21 cellular contexts compared by ENCODE assay signal in genomic region chr4:147836807-147837206, GRCh38.
DNase-seq lines count a peak whose midpoint lies in the region; ATAC-seq and TF ChIP-seq lines count a peak whose summit lies in the region.
"Had no signal": no experiment of that assay in that cellular context is flagged by ENCODE, and none has a peak within 500 bp of the region (broad histone marks: within the 10 kb centered on the region; RNA-seq: fewer than 3 reads in every experiment).

No MANE protein-coding gene starts in this region.

- peak overlapping the region; percentile 6 for H3K9ac ChIP-seq in muscle layer of colon (ENCODE audit: low read length)

- intact Hi-C loops in heart right ventricle (cut with DNase I), result loop anchor here in 3 of 10 donors (5.0 to 10.0 kb wide), 3 partner anchors 62 to 105 kb away; partner anchors contain the start of gene ARHGAP10 (in 3 of the 3)
- intact Hi-C loops in Right ventricle myocardium superior (cut with DNase I), result no loop called here
- intact Hi-C loops in transverse colon (cut with DNase I; ENCODE audit: low total_unique reads), result no loop called here

- DNase-seq in heart right ventricle (no peak), Right ventricle myocardium superior (no peak), T-helper 17 cell (no peak), transverse colon (no peak), retina (no peak), OCI-M1 (lab: John Stamatoyannopoulos, UW) (no peak), SJCRH30 (no peak)
- DNase-seq: activated CD4-positive, alpha-beta T cell treated with anti-CD3 and anti-CD28 coated beads, Interleukin-2, amount 10 ng/mL, durations not matched to agents 7 days and 5 days; activated T-cell treated with anti-CD3 and anti-CD28 coated beads, Interleukin-2, amount 50 U/mL, for 1 hour; CD8-positive, alpha-beta memory T cell; effector CD8-positive, alpha-beta T cell; Karpas-422; lower lobe of right lung; NCI-H1417 treated with DMSO at 0.1 percent for 48 hours; NCI-H226; SIG-M5; T1000 had no signal

- H3K27me3 Mint-ChIP-seq in T-helper 17 cell, result no peaks in the 10 kb centered on the region
- H3K27me3 Mint-ChIP-seq: activated naive CD8-positive, alpha-beta T cell; CD8-positive, alpha-beta memory T cell had no signal

- TF ChIP-seq CTCF in heart right ventricle (IDR thresholded peaks at IDR 0.05), result no peak
- TF ChIP-seq CTCF in transverse colon (IDR thresholded peaks at IDR 0.05), result no peak

- H3K27ac Mint-ChIP-seq in T-helper 17 cell, result peak overlapping the region; percentile 41
- H3K27ac Mint-ChIP-seq: activated CD4-positive, alpha-beta T cell treated with anti-CD3 and anti-CD28 coated beads, Interleukin-2, amount 10 ng/mL, durations not matched to agents 7 days and 5 days; activated naive CD8-positive, alpha-beta T cell had no signal

- H3K4me1 ChIP-seq in heart right ventricle (peaks cover under 1 to 67% (median 43%) of the 10 kb centered on the region in 9 donors), muscle layer of colon (ENCODE audit: insufficient read depth, low read length) (peaks cover 56% of the 10 kb centered on the region), transverse colon (peaks cover 3 to 25% (median 7%) of the 10 kb centered on the region in 4 donors), SJCRH30 (peaks cover 7% of the 10 kb centered on the region)

- H3K27ac ChIP-seq in heart right ventricle (peak overlapping the region in 6 of 10 donors; percentile 37 to 69 (median 49)), muscle layer of colon (ENCODE audit: low read depth, low read length) (peak overlapping the region; percentile 62), transverse colon (peak overlapping the region; percentile 51 to 72 (median 62)), SJCRH30 (no peak overlapping the region)
- H3K27ac ChIP-seq: cardiac muscle cell, lower lobe of right lung had no signal

- H3K27me3 ChIP-seq in heart right ventricle, result no peaks in the 10 kb centered on the region
- H3K27me3 ChIP-seq in muscle layer of colon (ENCODE audit: control insufficient read depth in 1 of 2, insufficient read depth in 2 of 2, low read length in 2 of 2), result no peaks in the 10 kb centered on the region
- H3K27me3 ChIP-seq in transverse colon, result no peaks in the 10 kb centered on the region
- no peaks in the 10 kb centered on the region for H3K27me3 ChIP-seq in SJCRH30
- H3K27me3 ChIP-seq: cardiac muscle cell had no signal

- peaks cover 2% of the 10 kb centered on the region for H3K36me3 Mint-ChIP-seq in T-helper 17 cell (ENCODE audit: low read depth)

- in situ Hi-C loops in transverse colon (cut with MboI; ENCODE audit: low pct_ligation_motif_present in 1 of 4, low pct_unique_long_range_greater_than_20kb in 1 of 4, low sequenced_read_pairs in 3 of 4), result no loop called here

- no peak for ATAC-seq in heart right ventricle
- no peak for ATAC-seq in Right ventricle myocardium superior (ENCODE audit: poor library complexity)
- ATAC-seq in T-helper 17 cell, result no peak

- H3K4me3 ChIP-seq in heart right ventricle, result no peak overlapping the region
- H3K4me3 ChIP-seq in muscle layer of colon (ENCODE audit: low read depth in 1 of 2, low read length in 2 of 2), result no peak overlapping the region
- no peak overlapping the region for H3K4me3 ChIP-seq in transverse colon
- no peak overlapping the region for H3K4me3 ChIP-seq in SJCRH30
- H3K4me3 ChIP-seq: cardiac muscle cell, lower lobe of right lung had no signal

- peaks cover 5% of the 10 kb centered on the region for H3K4me1 Mint-ChIP-seq in T-helper 17 cell

- H3K9me3 ChIP-seq in heart right ventricle (no peaks in the 10 kb centered on the region), T-helper 17 cell (ENCODE audit: control insufficient read depth, low read length, poor library complexity, severe bottlenecking) (no peaks in the 10 kb centered on the region), muscle layer of colon (ENCODE audit: low read length) (no peaks in the 10 kb centered on the region), transverse colon (no peaks in the 10 kb centered on the region), SJCRH30 (replicated peaks) (no peaks in the 10 kb centered on the region)
- H3K9me3 ChIP-seq: lower lobe of right lung had no signal

- WGBS in heart right ventricle, 2 donors, result 77 to 80% methylated on average over 6 of the region's 6 CpGs
- WGBS in transverse colon (ENCODE audit: low coverage in 1 of 2), 2 donors, result 70 to 73% methylated on average over 6 of the region's 6 CpGs

- H3K4me3 Mint-ChIP-seq in T-helper 17 cell, result no peak overlapping the region
- H3K4me3 Mint-ChIP-seq: activated CD4-positive, alpha-beta T cell treated with anti-CD3 and anti-CD28 coated beads, Interleukin-2, amount 10 ng/mL, durations not matched to agents 7 days and 5 days; activated naive CD8-positive, alpha-beta T cell; neural crest cell had no signal

- TF ChIP-seq EP300 in transverse colon (IDR thresholded peaks at IDR 0.05; ENCODE audit: low read depth), result no peak

- H3K36me3 ChIP-seq in heart right ventricle (no peaks in the 10 kb centered on the region), muscle layer of colon (ENCODE audit: insufficient read depth, low read length) (peaks cover 7% of the 10 kb centered on the region), transverse colon (no peaks in the 10 kb centered on the region), SJCRH30 (peaks cover 3% of the 10 kb centered on the region; the same call in 1 of the 2 replicates)
- H3K36me3 ChIP-seq: cardiac muscle cell, lower lobe of right lung had no signal

- no peak for TF ChIP-seq POLR2A in transverse colon (IDR thresholded peaks at IDR 0.05)
